In the genomic region with DNA sequence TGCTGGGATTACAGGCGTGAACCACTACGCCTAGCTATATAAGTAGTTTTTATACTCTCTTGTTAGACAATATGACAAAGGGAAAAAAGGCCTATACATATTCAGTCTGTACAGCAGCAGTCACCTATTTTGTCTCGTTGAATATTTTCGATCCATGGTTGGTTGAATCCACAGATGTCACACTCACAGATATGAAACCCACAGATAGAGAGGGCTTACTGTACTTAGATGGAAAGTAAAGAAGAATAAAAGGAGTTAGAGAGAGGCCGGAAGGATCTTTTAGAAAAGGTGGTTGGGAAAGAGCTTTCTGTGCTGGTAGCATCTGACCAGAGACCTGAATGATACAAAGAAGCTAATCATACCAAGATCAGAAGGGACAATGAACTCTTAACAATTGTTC, we compare ENCODE assay signal across 19 cellular contexts. TPM values are rescaled to one million over a fixed set of nuclear protein-coding genes. Genes with fewer than 3 reads are reported as not detected.
DNase-seq lines count a peak whose midpoint lies in the region; ATAC-seq, FAIRE-seq and TF ChIP-seq lines count a peak whose summit lies in the region.
"Had no signal": no experiment of that assay in that cellular context is flagged by ENCODE, and none has a peak within 500 bp of the region (broad histone marks: within the 10 kb centered on the region; RNA-seq: fewer than 3 reads in every experiment).

No MANE protein-coding gene starts in this region.

- H3K4me1 ChIP-seq in kidney (ENCODE audit: control insufficient read depth in 1 of 2, insufficient read depth in 1 of 2, low read depth in 1 of 2, low read length in 2 of 2) = no peaks in the 10 kb centered on the region
- H3K4me1 ChIP-seq: A549 had no signal

- DNase-seq in GM12891 (ENCODE audit: insufficient read length, low spot score) (no peak), kidney (no peak), HuH-7.5 (ENCODE audit: low spot score) (no peak), NCI-H1930 (lab: John Stamatoyannopoulos, UW) (no peak), superior temporal gyrus (ENCODE audit: extremely low spot score) (no peak)
- DNase-seq: activated CD4-positive, CD25-positive, alpha-beta regulatory T cell treated with anti-CD3 and anti-CD28 coated beads, Interleukin-2, amount 50 U/mL, for 72 hours; activated naive CD4-positive, alpha-beta T cell; CD4-positive, alpha-beta T cell; mesendoderm had no signal

- FAIRE-seq in GM12891 (lab: Jason Lieb, UNC) = peak; percentile 85
- FAIRE-seq in kidney (lab: Jason Lieb, UNC) = no peak
- FAIRE-seq: A549, astrocyte, colon had no signal

- no peak for TF ChIP-seq CTCF in kidney (IDR thresholded peaks at IDR 0.05; ENCODE audit: borderline replicate concordance, extremely low read depth, insufficient read depth)

- peak; percentile 77 for ATAC-seq in GM19395 (IDR thresholded peaks at IDR 0.05; ENCODE audit: unreplicated experiment)
- peak; percentile 49 for ATAC-seq in HG02678 (IDR thresholded peaks at IDR 0.05; ENCODE audit: unreplicated experiment)
- ATAC-seq in HG03354 (IDR thresholded peaks at IDR 0.05; ENCODE audit: poor library complexity, severe bottlenecking, unreplicated experiment) = peak; percentile 64
- ATAC-seq: A549 had no signal

- no peaks in the 10 kb centered on the region for H3K36me3 ChIP-seq in kidney (ENCODE audit: control insufficient read depth in 1 of 2, insufficient read depth in 2 of 2, low read length in 2 of 2)

- no peak for TF ChIP-seq POLR2A in GM12891 (IDR thresholded peaks at IDR 0.05; ENCODE audit: low read depth, low read length)

- H3K9ac ChIP-seq in kidney (ENCODE audit: low read length in 2 of 2) = no peak overlapping the region

- H3K9me3 ChIP-seq in kidney (ENCODE audit: control insufficient read depth in 1 of 2, low read length in 2 of 2) = no peaks in the 10 kb centered on the region
- H3K9me3 ChIP-seq: A549 had no signal

- intact Hi-C loops in kidney (cut with DNase I) = no loop called here

- no peak overlapping the region for H3K27ac ChIP-seq in kidney (ENCODE audit: low read depth in 2 of 2, low read length in 2 of 2)
- H3K27ac ChIP-seq: A549 had no signal

- H3K4me3 ChIP-seq in kidney (ENCODE audit: low read length in 2 of 2) = no peak overlapping the region
- H3K4me3 ChIP-seq: A549 had no signal

TF ChIP-seq in GM12891, 5 proteins besides CTCF, POLR2A, EP300 and RAD21:
- TF ChIP-seq POU2F2 (IDR thresholded peaks at IDR 0.05; ENCODE audit: low read depth, low read length) = no peak
- peak; percentile 39 for TF ChIP-seq PAX5 (IDR thresholded peaks at IDR 0.05; ENCODE audit: insufficient read depth, low read length, severe bottlenecking)

RNA-seq across cellular contexts. Expression of a gene that starts 38.3 kb away (rescaled TPM):
- 1.1 TPM for polyA plus RNA-seq in GM12891 (2012; ENCODE audit: low read depth, missing spikeins)
- 1.0 TPM for total RNA-seq in kidney
- polyA plus RNA-seq in kidney (ENCODE audit: insufficient read depth, low read depth, low replicate concordance) = not detected
- total RNA-seq: astrocyte, Daoy, HT-29, NCI-H460, urinary bladder had no signal
- polyA plus RNA-seq: A549 had no signal

RNA-seq across cellular contexts. Expression of a gene that starts 47.9 kb away (rescaled TPM):
- 5.3 TPM for polyA plus RNA-seq in GM12891 (2012; ENCODE audit: low read depth, missing spikeins)
- total RNA-seq in kidney = 54.7 TPM
- polyA plus RNA-seq in kidney (ENCODE audit: insufficient read depth, low read depth, low replicate concordance) = 5.9 TPM
